1 cellular context compared by ENCODE assay signal in the genomic region with DNA sequence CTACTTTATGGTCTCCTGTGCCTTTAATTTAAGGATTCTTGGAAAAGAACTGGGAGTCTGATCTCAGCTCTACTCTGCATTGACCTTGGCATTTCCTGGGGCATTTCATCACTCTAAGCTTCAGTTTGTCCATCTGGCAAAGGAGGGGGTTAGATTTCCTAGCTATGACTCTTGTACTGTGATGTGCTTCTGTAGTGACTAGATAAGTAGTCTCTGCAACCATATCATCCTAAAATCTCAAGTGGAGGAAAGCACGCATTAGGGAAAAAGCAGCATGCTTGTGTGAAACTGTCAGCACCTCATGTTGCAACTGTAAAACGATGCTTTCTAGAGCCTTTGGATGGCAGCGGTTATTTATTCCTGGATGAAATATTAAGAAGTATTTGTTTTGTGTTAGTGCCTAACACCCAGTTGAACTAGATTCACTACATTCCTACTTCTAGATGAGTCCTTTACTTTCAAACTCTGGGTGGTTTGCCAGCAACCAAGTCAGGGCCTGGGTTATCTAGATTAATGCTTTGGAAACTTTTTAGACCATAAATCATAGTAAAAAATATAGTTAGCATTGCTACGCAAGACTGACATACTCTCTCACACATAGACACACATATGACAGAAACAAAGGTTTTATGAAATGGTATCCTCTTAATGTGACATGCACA.
TF ChIP-seq lines count a peak whose summit lies in the region.

No MANE protein-coding gene starts in this region.

TF ChIP-seq in K562, 482 proteins besides CTCF, POLR2A, EP300 and RAD21 (continued from another document):
- TF ChIP-seq, protein P1, sequence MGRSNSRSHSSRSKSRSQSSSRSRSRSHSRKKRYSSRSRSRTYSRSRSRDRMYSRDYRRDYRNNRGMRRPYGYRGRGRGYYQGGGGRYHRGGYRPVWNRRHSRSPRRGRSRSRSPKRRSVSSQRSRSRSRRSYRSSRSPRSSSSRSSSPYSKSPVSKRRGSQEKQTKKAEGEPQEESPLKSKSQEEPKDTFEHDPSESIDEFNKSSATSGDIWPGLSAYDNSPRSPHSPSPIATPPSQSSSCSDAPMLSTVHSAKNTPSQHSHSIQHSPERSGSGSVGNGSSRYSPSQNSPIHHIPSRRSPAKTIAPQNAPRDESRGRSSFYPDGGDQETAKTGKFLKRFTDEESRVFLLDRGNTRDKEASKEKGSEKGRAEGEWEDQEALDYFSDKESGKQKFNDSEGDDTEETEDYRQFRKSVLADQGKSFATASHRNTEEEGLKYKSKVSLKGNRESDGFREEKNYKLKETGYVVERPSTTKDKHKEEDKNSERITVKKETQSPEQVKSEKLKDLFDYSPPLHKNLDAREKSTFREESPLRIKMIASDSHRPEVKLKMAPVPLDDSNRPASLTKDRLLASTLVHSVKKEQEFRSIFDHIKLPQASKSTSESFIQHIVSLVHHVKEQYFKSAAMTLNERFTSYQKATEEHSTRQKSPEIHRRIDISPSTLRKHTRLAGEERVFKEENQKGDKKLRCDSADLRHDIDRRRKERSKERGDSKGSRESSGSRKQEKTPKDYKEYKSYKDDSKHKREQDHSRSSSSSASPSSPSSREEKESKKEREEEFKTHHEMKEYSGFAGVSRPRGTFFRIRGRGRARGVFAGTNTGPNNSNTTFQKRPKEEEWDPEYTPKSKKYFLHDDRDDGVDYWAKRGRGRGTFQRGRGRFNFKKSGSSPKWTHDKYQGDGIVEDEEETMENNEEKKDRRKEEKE (IDR thresholded peaks at IDR 0.05; ENCODE audit: borderline replicate concordance in 1 of 2, control insufficient read depth in 1 of 2, low read depth in 2 of 2, low read length in 1 of 2) = no peak
- TF ChIP-seq, protein P2, sequence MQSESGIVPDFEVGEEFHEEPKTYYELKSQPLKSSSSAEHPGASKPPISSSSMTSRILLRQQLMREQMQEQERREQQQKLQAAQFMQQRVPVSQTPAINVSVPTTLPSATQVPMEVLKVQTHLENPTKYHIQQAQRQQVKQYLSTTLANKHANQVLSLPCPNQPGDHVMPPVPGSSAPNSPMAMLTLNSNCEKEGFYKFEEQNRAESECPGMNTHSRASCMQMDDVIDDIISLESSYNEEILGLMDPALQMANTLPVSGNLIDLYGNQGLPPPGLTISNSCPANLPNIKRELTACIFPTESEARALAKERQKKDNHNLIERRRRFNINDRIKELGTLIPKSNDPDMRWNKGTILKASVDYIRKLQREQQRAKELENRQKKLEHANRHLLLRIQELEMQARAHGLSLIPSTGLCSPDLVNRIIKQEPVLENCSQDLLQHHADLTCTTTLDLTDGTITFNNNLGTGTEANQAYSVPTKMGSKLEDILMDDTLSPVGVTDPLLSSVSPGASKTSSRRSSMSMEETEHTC (IDR thresholded peaks at IDR 0.05) = 0 out of 2 replicates have a peak, but pooled peaks have one; percentile 45
- TF ChIP-seq, protein P3, sequence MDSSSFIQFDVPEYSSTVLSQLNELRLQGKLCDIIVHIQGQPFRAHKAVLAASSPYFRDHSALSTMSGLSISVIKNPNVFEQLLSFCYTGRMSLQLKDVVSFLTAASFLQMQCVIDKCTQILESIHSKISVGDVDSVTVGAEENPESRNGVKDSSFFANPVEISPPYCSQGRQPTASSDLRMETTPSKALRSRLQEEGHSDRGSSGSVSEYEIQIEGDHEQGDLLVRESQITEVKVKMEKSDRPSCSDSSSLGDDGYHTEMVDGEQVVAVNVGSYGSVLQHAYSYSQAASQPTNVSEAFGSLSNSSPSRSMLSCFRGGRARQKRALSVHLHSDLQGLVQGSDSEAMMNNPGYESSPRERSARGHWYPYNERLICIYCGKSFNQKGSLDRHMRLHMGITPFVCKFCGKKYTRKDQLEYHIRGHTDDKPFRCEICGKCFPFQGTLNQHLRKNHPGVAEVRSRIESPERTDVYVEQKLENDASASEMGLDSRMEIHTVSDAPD (CRISPR knock-in tag; IDR thresholded peaks at IDR 0.05) = no peak
- peak; percentile 44 to 57; a peak in 3 of 4 replicates for TF ChIP-seq FOXK2 (conservative IDR thresholded peaks at IDR 0.05 in 1 of 2, IDR thresholded peaks at IDR 0.05 in 1 of 2; ENCODE audit: low read depth in 2 of 2)
- TF ChIP-seq TAF9B (IDR thresholded peaks at IDR 0.05; ENCODE audit: partially characterized antibody) = peak; percentile 38
- TF ChIP-seq, protein P4, sequence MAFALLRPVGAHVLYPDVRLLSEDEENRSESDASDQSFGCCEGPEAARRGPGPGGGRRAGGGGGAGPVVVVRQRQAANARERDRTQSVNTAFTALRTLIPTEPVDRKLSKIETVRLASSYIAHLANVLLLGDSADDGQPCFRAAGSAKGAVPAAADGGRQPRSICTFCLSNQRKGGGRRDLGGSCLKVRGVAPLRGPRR (CRISPR knock-in tag; IDR thresholded peaks at IDR 0.05) = no peak
- TF ChIP-seq, protein P5, sequence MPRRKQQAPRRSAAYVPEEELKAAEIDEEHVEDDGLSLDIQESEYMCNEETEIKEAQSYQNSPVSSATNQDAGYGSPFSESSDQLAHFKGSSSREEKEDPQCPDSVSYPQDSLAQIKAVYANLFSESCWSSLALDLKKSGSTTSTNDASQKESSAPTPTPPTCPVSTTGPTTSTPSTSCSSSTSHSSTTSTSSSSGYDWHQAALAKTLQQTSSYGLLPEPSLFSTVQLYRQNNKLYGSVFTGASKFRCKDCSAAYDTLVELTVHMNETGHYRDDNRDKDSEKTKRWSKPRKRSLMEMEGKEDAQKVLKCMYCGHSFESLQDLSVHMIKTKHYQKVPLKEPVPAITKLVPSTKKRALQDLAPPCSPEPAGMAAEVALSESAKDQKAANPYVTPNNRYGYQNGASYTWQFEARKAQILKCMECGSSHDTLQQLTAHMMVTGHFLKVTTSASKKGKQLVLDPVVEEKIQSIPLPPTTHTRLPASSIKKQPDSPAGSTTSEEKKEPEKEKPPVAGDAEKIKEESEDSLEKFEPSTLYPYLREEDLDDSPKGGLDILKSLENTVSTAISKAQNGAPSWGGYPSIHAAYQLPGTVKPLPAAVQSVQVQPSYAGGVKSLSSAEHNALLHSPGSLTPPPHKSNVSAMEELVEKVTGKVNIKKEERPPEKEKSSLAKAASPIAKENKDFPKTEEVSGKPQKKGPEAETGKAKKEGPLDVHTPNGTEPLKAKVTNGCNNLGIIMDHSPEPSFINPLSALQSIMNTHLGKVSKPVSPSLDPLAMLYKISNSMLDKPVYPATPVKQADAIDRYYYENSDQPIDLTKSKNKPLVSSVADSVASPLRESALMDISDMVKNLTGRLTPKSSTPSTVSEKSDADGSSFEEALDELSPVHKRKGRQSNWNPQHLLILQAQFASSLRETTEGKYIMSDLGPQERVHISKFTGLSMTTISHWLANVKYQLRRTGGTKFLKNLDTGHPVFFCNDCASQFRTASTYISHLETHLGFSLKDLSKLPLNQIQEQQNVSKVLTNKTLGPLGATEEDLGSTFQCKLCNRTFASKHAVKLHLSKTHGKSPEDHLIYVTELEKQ (CRISPR knock-in tag; IDR thresholded peaks at IDR 0.05) = no peak
- TF ChIP-seq, protein P6, sequence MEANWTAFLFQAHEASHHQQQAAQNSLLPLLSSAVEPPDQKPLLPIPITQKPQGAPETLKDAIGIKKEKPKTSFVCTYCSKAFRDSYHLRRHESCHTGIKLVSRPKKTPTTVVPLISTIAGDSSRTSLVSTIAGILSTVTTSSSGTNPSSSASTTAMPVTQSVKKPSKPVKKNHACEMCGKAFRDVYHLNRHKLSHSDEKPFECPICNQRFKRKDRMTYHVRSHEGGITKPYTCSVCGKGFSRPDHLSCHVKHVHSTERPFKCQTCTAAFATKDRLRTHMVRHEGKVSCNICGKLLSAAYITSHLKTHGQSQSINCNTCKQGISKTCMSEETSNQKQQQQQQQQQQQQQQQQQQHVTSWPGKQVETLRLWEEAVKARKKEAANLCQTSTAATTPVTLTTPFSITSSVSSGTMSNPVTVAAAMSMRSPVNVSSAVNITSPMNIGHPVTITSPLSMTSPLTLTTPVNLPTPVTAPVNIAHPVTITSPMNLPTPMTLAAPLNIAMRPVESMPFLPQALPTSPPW (CRISPR knock-in tag; IDR thresholded peaks at IDR 0.05) = peak; percentile 65; the same call in 1 of the 2 replicates
- TF ChIP-seq BCOR (IDR thresholded peaks at IDR 0.05) = 0 out of 2 replicates have a peak, but pooled peaks have one; percentile 21
- TF ChIP-seq CCAR2 (IDR thresholded peaks at IDR 0.05; ENCODE audit: low read depth, low read length) = no peak
- TF ChIP-seq, protein P7, sequence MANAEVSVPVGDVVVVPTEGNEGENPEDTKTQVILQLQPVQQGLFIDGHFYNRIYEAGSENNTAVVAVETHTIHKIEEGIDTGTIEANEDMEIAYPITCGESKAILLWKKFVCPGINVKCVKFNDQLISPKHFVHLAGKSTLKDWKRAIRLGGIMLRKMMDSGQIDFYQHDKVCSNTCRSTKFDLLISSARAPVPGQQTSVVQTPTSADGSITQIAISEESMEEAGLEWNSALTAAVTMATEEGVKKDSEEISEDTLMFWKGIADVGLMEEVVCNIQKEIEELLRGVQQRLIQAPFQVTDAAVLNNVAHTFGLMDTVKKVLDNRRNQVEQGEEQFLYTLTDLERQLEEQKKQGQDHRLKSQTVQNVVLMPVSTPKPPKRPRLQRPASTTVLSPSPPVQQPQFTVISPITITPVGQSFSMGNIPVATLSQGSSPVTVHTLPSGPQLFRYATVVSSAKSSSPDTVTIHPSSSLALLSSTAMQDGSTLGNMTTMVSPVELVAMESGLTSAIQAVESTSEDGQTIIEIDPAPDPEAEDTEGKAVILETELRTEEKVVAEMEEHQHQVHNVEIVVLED (CRISPR knock-in tag; IDR thresholded peaks at IDR 0.05) = no peak
- no peak for TF ChIP-seq SMARCA5 (IDR thresholded peaks at IDR 0.05)
- TF ChIP-seq EZH2 (IDR thresholded peaks at IDR 0.05; ENCODE audit: borderline replicate concordance, low read depth, low read length) = no peak
- TF ChIP-seq ETV6 (IDR thresholded peaks at IDR 0.05; ENCODE audit: borderline replicate concordance in 1 of 2, low read depth in 2 of 2, low read length in 1 of 2) = peak in 1 of 2 experiments; percentile 21; a peak in 1 of 4 replicates
- no peak for TF ChIP-seq ETV6 (CRISPR knock-in tag; IDR thresholded peaks at IDR 0.05; ENCODE audit: borderline replicate concordance)
- no peak for TF ChIP-seq ZBTB17 (CRISPR knock-in tag; IDR thresholded peaks at IDR 0.05)
- 0 out of 2 replicates have a peak, but pooled peaks have one; percentile 40 for TF ChIP-seq BACH1 (tag; IDR thresholded peaks at IDR 0.05)
- TF ChIP-seq DPF2 (IDR thresholded peaks at IDR 0.05) = peak; percentile 97
- TF ChIP-seq, protein P8, sequence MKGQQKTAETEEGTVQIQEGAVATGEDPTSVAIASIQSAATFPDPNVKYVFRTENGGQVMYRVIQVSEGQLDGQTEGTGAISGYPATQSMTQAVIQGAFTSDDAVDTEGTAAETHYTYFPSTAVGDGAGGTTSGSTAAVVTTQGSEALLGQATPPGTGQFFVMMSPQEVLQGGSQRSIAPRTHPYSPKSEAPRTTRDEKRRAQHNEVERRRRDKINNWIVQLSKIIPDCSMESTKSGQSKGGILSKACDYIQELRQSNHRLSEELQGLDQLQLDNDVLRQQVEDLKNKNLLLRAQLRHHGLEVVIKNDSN (CRISPR knock-in tag; IDR thresholded peaks at IDR 0.05) = no peak
- no peak for TF ChIP-seq ZZZ3 (IDR thresholded peaks at IDR 0.05)
- TF ChIP-seq, protein P9, sequence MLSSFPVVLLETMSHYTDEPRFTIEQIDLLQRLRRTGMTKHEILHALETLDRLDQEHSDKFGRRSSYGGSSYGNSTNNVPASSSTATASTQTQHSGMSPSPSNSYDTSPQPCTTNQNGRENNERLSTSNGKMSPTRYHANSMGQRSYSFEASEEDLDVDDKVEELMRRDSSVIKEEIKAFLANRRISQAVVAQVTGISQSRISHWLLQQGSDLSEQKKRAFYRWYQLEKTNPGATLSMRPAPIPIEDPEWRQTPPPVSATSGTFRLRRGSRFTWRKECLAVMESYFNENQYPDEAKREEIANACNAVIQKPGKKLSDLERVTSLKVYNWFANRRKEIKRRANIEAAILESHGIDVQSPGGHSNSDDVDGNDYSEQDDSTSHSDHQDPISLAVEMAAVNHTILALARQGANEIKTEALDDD (IDR thresholded peaks at IDR 0.05) = peak; percentile 96
- TF ChIP-seq, protein P10, sequence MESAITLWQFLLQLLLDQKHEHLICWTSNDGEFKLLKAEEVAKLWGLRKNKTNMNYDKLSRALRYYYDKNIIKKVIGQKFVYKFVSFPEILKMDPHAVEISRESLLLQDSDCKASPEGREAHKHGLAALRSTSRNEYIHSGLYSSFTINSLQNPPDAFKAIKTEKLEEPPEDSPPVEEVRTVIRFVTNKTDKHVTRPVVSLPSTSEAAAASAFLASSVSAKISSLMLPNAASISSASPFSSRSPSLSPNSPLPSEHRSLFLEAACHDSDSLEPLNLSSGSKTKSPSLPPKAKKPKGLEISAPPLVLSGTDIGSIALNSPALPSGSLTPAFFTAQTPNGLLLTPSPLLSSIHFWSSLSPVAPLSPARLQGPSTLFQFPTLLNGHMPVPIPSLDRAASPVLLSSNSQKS (CRISPR knock-in tag; IDR thresholded peaks at IDR 0.05) = no peak
- no peak for TF ChIP-seq PTBP1 (IDR thresholded peaks at IDR 0.05; ENCODE audit: low read depth, low read length)
- TF ChIP-seq TCFL5 (CRISPR knock-in tag; conservative IDR thresholded peaks at IDR 0.05) = no peak
- TF ChIP-seq GATAD2B (IDR thresholded peaks at IDR 0.05; ENCODE audit: borderline replicate concordance) = no peak
- TF ChIP-seq ELF1 (tag; IDR thresholded peaks at IDR 0.05) = no peak
- peak; percentile 78; the same call in 1 of the 2 replicates for TF ChIP-seq CEBPG (CRISPR knock-in tag; IDR thresholded peaks at IDR 0.05)
- peak; percentile 83 to 89 for TF ChIP-seq CEBPG (tag; conservative IDR thresholded peaks at IDR 0.05 in 1 of 2, IDR thresholded peaks at IDR 0.05 in 1 of 2)
- TF ChIP-seq HMG20A (CRISPR knock-in tag; conservative IDR thresholded peaks at IDR 0.05) = no peak
- TF ChIP-seq, protein P11, sequence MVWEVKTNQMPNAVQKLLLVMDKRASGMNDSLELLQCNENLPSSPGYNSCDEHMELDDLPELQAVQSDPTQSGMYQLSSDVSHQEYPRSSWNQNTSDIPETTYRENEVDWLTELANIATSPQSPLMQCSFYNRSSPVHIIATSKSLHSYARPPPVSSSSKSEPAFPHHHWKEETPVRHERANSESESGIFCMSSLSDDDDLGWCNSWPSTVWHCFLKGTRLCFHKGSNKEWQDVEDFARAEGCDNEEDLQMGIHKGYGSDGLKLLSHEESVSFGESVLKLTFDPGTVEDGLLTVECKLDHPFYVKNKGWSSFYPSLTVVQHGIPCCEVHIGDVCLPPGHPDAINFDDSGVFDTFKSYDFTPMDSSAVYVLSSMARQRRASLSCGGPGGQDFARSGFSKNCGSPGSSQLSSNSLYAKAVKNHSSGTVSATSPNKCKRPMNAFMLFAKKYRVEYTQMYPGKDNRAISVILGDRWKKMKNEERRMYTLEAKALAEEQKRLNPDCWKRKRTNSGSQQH (CRISPR knock-in tag; IDR thresholded peaks at IDR 0.05) = 0 out of 2 replicates have a peak, but pooled peaks have one; percentile 14
- TF ChIP-seq FOSL1 (tag; conservative IDR thresholded peaks at IDR 0.05) = peak; percentile 87
- TF ChIP-seq, protein P12, sequence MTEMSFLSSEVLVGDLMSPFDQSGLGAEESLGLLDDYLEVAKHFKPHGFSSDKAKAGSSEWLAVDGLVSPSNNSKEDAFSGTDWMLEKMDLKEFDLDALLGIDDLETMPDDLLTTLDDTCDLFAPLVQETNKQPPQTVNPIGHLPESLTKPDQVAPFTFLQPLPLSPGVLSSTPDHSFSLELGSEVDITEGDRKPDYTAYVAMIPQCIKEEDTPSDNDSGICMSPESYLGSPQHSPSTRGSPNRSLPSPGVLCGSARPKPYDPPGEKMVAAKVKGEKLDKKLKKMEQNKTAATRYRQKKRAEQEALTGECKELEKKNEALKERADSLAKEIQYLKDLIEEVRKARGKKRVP (CRISPR knock-in tag; IDR thresholded peaks at IDR 0.05) = peak; percentile 15; the same call in 1 of the 2 replicates
- no peak for TF ChIP-seq ADNP (tag; IDR thresholded peaks at IDR 0.05)
- no peak; the same call in 1 of the 2 replicates for TF ChIP-seq ERF (CRISPR knock-in tag; IDR thresholded peaks at IDR 0.05)
TF ChIP-seq in K562: peak in this region for 104.
